In the genomic region with DNA sequence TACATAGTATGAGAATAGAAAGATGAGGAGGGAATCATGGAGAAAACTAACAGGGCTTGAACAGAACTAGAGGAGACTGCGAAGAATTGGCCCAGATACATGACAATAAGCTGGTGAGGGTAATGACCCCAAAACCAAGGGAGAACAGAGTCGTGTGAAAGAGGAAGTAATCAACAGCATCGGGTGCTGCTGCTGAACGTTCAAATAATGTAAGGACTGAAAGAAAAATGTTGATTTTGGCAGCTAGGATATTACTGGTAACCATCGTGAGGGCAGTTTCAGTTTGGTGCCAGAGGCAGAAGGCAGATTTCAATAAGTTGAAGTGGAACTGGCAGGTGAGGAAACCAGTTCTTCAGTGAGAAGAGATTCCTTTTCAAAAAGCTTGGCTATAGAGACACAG, we compare ENCODE assay signal across 12 cellular contexts.
DNase-seq lines count a peak whose midpoint lies in the region; ATAC-seq and TF ChIP-seq lines count a peak whose summit lies in the region.
"Had no signal": no experiment of that assay in that cellular context is flagged by ENCODE, and none has a peak within 500 bp of the region (broad histone marks: within the 10 kb centered on the region; RNA-seq: fewer than 3 reads in every experiment).

No MANE protein-coding gene starts in this region.

- H3K27ac Mint-ChIP-seq in naive B cell: peak overlapping the region in 1 of 6 donors; percentile 36
- H3K27ac Mint-ChIP-seq: activated CD8-positive, alpha-beta memory T cell treated with anti-CD3 and anti-CD28 coated beads, Interleukin-2, amount 10 ng/mL, durations not matched to agents 7 days and 5 days had no signal

- DNase-seq in NCI-H345 (lab: John Stamatoyannopoulos, UW) (peak; percentile 3), NCI-H345 treated with DMSO at 0.1 percent for 48 hours (lab: John Stamatoyannopoulos, UW; ENCODE audit: unreplicated experiment) (no peak), NCI-H1092 treated with DMSO at 0.1 percent for 48 hours (lab: John Stamatoyannopoulos, UW) (peak; percentile 85), naive B cell (no peak), testis (no peak), AG08396 (ENCODE audit: low spot score) (no peak), C1 segment of cervical spinal cord (lab: John Stamatoyannopoulos, UW) (no peak)
- DNase-seq: activated CD8-positive, alpha-beta memory T cell treated with anti-CD3 and anti-CD28 coated beads, Interleukin-2, amount 10 ng/mL, durations not matched to agents 7 days and 5 days; aorta; DMS79 treated with DMSO at 0.1 percent for 48 hours; SW 1271 had no signal

- H3K36me3 ChIP-seq in testis (ENCODE audit: low read depth, missing control alignments): no peaks in the 10 kb centered on the region

- TF ChIP-seq POLR2A in testis (IDR thresholded peaks at IDR 0.05): no peak

- intact Hi-C loops in testis (cut with DNase I; ENCODE audit: low total_unique reads): no loop called here

- no peaks in the 10 kb centered on the region for H3K4me1 ChIP-seq in testis

- no peaks in the 10 kb centered on the region for H3K27me3 ChIP-seq in testis

- H3K27ac ChIP-seq in testis: no peak overlapping the region

- no peaks in the 10 kb centered on the region for H3K9me3 ChIP-seq in testis

- H3K36me3 Mint-ChIP-seq in naive B cell: no peaks in the 10 kb centered on the region
- H3K36me3 Mint-ChIP-seq: activated CD8-positive, alpha-beta memory T cell treated with anti-CD3 and anti-CD28 coated beads, Interleukin-2, amount 10 ng/mL, durations not matched to agents 7 days and 5 days had no signal

- peak; percentile 68 for ATAC-seq in HG02970 (IDR thresholded peaks at IDR 0.05; ENCODE audit: low FRiP score, unreplicated experiment)
- ATAC-seq in naive B cell (ENCODE audit: low read depth in 2 of 2): peak; percentile 49 to 60
- ATAC-seq: activated CD8-positive, alpha-beta memory T cell treated with anti-CD3 and anti-CD28 coated beads, Interleukin-2, amount 10 ng/mL, durations not matched to agents 7 days and 5 days had no signal

- no peak for TF ChIP-seq CTCF in testis (IDR thresholded peaks at IDR 0.05)

- H3K4me1 Mint-ChIP-seq in naive B cell: peaks cover 0 to 12% (median 10%) of the 10 kb centered on the region in 3 donors

- no peak overlapping the region for H3K4me3 Mint-ChIP-seq in naive B cell
- H3K4me3 Mint-ChIP-seq: activated CD8-positive, alpha-beta memory T cell treated with anti-CD3 and anti-CD28 coated beads, Interleukin-2, amount 10 ng/mL, durations not matched to agents 7 days and 5 days had no signal

- 50 to 59% methylated on average over 5 of the region's 5 CpGs for WGBS in testis, 2 donors

- H3K27me3 Mint-ChIP-seq in naive B cell: no peaks in the 10 kb centered on the region

- no peaks in the 10 kb centered on the region for H3K9me3 Mint-ChIP-seq in naive B cell

- no peak overlapping the region for H3K4me3 ChIP-seq in testis

Comparison
In these comparisons a context has a peak if more than half of its experiments do, and no peak if none do; other contexts are left out.
1. DNase-seq: peak in NCI-H345 (single experiment) and NCI-H1092 treated with DMSO at 0.1 percent for 48 hours (single experiment); none in NCI-H345 treated with DMSO at 0.1 percent for 48 hours (single experiment), naive B cell (single experiment), testis (single experiment), AG08396 (single experiment) and C1 segment of cervical spinal cord (0 of 14).